Comparison of ENCODE assay signal across 9 cellular contexts in genomic region chr1:66732407-66733166, GRCh38. TPM values are rescaled to one million over a fixed set of nuclear protein-coding genes. Genes with fewer than 3 reads are reported as not detected.
DNase-seq lines count a peak whose midpoint lies in the region; ATAC-seq, FAIRE-seq and TF ChIP-seq lines count a peak whose summit lies in the region.
"Had no signal": no experiment of that assay in that cellular context is flagged by ENCODE, and none has a peak within 500 bp of the region (broad histone marks: within the 10 kb centered on the region; RNA-seq: fewer than 3 reads in every experiment).

No MANE protein-coding gene starts in this region.

- peak overlapping the region; percentile 36 for H3K4me2 ChIP-seq in DND-41 (ENCODE audit: insufficient read depth, low read length)
- peak overlapping the region; percentile 41 for H3K4me2 ChIP-seq in MM.1S (ENCODE audit: low read depth, low read length)
- H3K4me2 ChIP-seq in endothelial cell of umbilical vein (ENCODE audit: insufficient read depth, low read length) = peak overlapping the region; percentile 33

- TF ChIP-seq EP300 in sigmoid colon (IDR thresholded peaks at IDR 0.05) = no peak

- peak overlapping the region; percentile 56 for H2AFZ ChIP-seq in DND-41 (ENCODE audit: low read depth, low read length)
- peak overlapping the region; percentile 61; the same call in 1 of the 2 replicates for H2AFZ ChIP-seq in MM.1S (ENCODE audit: low read length)
- peak overlapping the region; percentile 38 for H2AFZ ChIP-seq in endothelial cell of umbilical vein (ENCODE audit: low read depth, low read length)

- ATAC-seq in DND-41 (ENCODE audit: insufficient read depth, low read depth) (no peak), GM21390 (IDR thresholded peaks at IDR 0.05; ENCODE audit: unreplicated experiment) (peak; percentile 66), omental fat pad (ENCODE audit: low FRiP score) (no peak), GM21528 (IDR thresholded peaks at IDR 0.05; ENCODE audit: low FRiP score, unreplicated experiment) (no peak)

- no peaks in the 10 kb centered on the region for H3K9me2 ChIP-seq in MM.1S (replicated peaks; ENCODE audit: insufficient read depth, low read length)

- peak; percentile 38 for FAIRE-seq in endothelial cell of umbilical vein (lab: Jason Lieb, UNC)
- FAIRE-seq: endometrium had no signal

- TF ChIP-seq POLR2A in endothelial cell of umbilical vein (IDR thresholded peaks at IDR 0.05; ENCODE audit: low read depth, low read length) (no peak), sigmoid colon (IDR thresholded peaks at IDR 0.05) (no peak)

- CTCF ChIA-PET in endothelial cell of umbilical vein (lab: Charles Lee) = interaction anchor here (0.6 to 3.1 kb wide), 35 partner anchors 7 to 481 kb away, joined by 3 to 38 read pairs (median 4); partner anchors contain the start of genes DYNLT5 and SGIP1

- POLR2A ChIA-PET in endothelial cell of umbilical vein (lab: Charles Lee) = no interaction called here

- H3K79me2 ChIP-seq in DND-41 (ENCODE audit: insufficient read depth, low read length) (no peaks in the 10 kb centered on the region), MM.1S (ENCODE audit: low read length) (no peaks in the 10 kb centered on the region), endothelial cell of umbilical vein (ENCODE audit: control insufficient read depth, insufficient read depth, low read length) (no peaks in the 10 kb centered on the region)

- H3K9me3 ChIP-seq in DND-41 (ENCODE audit: insufficient read depth, low read length, severe bottlenecking) = no peaks in the 10 kb centered on the region
- H3K9me3 ChIP-seq in MM.1S (replicated peaks; ENCODE audit: insufficient read depth, low read length) = no peaks in the 10 kb centered on the region
- H3K9me3 ChIP-seq in endothelial cell of umbilical vein (replicated peaks; ENCODE audit: control insufficient read depth, insufficient read depth, low read length) = no peaks in the 10 kb centered on the region
- H3K9me3 ChIP-seq in sigmoid colon = no peaks in the 10 kb centered on the region

- H3K9ac ChIP-seq in DND-41 (ENCODE audit: low read depth, low read length) = peak overlapping the region; percentile 40
- peak overlapping the region; percentile 11; the same call in 1 of the 2 replicates for H3K9ac ChIP-seq in MM.1S (ENCODE audit: low read length)
- H3K9ac ChIP-seq in endothelial cell of umbilical vein (replicated peaks; ENCODE audit: extremely low read depth, insufficient read depth, low read length) = peak overlapping the region; percentile 27

- H3K27me3 ChIP-seq in DND-41 (ENCODE audit: insufficient read depth, low read length, poor library complexity) (no peaks in the 10 kb centered on the region), MM.1S (replicated peaks; ENCODE audit: insufficient read depth, low read length) (no peaks in the 10 kb centered on the region), endothelial cell of umbilical vein (ENCODE audit: control insufficient read depth in 2 of 2, insufficient read depth in 2 of 2, low read length in 2 of 2) (no peaks in the 10 kb centered on the region), sigmoid colon (no peaks in the 10 kb centered on the region)

- H3K27ac ChIP-seq in DND-41 (ENCODE audit: low read length) = peak overlapping the region; percentile 84
- peak overlapping the region; percentile 53; the same call in 1 of the 2 replicates for H3K27ac ChIP-seq in MM.1S (ENCODE audit: low read length)
- peak overlapping the region; percentile 64 for H3K27ac ChIP-seq in endothelial cell of umbilical vein (ENCODE audit: insufficient read depth, low read depth, low read length)
- H3K27ac ChIP-seq in sigmoid colon = no peak overlapping the region

- dilution Hi-C loops in endothelial cell of umbilical vein (cut with MboI; ENCODE audit: extremely low pct_ligation_motif_present, low sequenced_read_pairs) = no loop called here

- no TSS peak for BruUV-seq in endothelial cell of umbilical vein (replicated peaks; lab: Mats Ljungman, UMichigan)

- intact Hi-C loops in endothelial cell of umbilical vein (cut with micrococcal nuclease) (no loop called here), sigmoid colon (cut with DNase I) (no loop called here)

- H3K4me3 ChIP-seq in DND-41 (ENCODE audit: low read depth in 1 of 2, low read length in 2 of 2) = no peak overlapping the region
- H3K4me3 ChIP-seq in MM.1S (ENCODE audit: low read length) = no peak overlapping the region; the same call in 1 of the 2 replicates
- no peak overlapping the region for H3K4me3 ChIP-seq in endothelial cell of umbilical vein (replicated peaks in 1 of 3; ENCODE audit: insufficient read depth in 1 of 3, low read depth in 1 of 3, low read length in 3 of 3)
- H3K4me3 ChIP-seq in sigmoid colon = no peak overlapping the region

- no peak for TF ChIP-seq CTCF in DND-41 (IDR thresholded peaks at IDR 0.05; ENCODE audit: borderline replicate concordance, extremely low read depth, low read length, poor library complexity, severe bottlenecking)
- no peak for TF ChIP-seq CTCF in MM.1S (IDR thresholded peaks at IDR 0.05; ENCODE audit: low read length)
- TF ChIP-seq CTCF in endothelial cell of umbilical vein (IDR thresholded peaks at IDR 0.05; ENCODE audit: extremely low read depth in 1 of 2, insufficient read depth in 1 of 2, low read depth in 1 of 2, low read length in 2 of 2) = no peak
- TF ChIP-seq CTCF in sigmoid colon (IDR thresholded peaks at IDR 0.05) = no peak
- TF ChIP-seq CTCF in omental fat pad (IDR thresholded peaks at IDR 0.05) = no peak

- H3K4me1 ChIP-seq in DND-41 (ENCODE audit: insufficient read depth, low read length) = peaks cover 62% of the 10 kb centered on the region
- peaks cover 31% of the 10 kb centered on the region for H3K4me1 ChIP-seq in MM.1S (ENCODE audit: low read length)
- H3K4me1 ChIP-seq in endothelial cell of umbilical vein (ENCODE audit: control insufficient read depth, extremely low read depth, insufficient read depth, low read length) = peaks cover 37% of the 10 kb centered on the region
- H3K4me1 ChIP-seq in sigmoid colon = no peaks in the 10 kb centered on the region

- 0 to 2% methylated on average over 1 of the region's 1 CpG for WGBS in sigmoid colon, 2 donors

- no peaks in the 10 kb centered on the region for H3K36me3 ChIP-seq in DND-41 (ENCODE audit: insufficient read depth, low read length)
- no peaks in the 10 kb centered on the region for H3K36me3 ChIP-seq in MM.1S (replicated peaks; ENCODE audit: insufficient read depth, low read length)
- H3K36me3 ChIP-seq in endothelial cell of umbilical vein (ENCODE audit: control insufficient read depth in 2 of 2, extremely low read depth in 1 of 2, insufficient read depth in 2 of 2, low read length in 2 of 2) = no peaks in the 10 kb centered on the region
- no peaks in the 10 kb centered on the region for H3K36me3 ChIP-seq in sigmoid colon

- no peaks in the 10 kb centered on the region for H4K20me1 ChIP-seq in DND-41 (ENCODE audit: insufficient read depth, low read length)
- no peaks in the 10 kb centered on the region for H4K20me1 ChIP-seq in MM.1S (ENCODE audit: insufficient read depth, low read length)
- no peaks in the 10 kb centered on the region for H4K20me1 ChIP-seq in endothelial cell of umbilical vein (replicated peaks; ENCODE audit: control insufficient read depth, extremely low read depth, insufficient read depth, low read length)

- peaks cover 12% of the 10 kb centered on the region; the same call in 1 of the 2 replicates for H3F3A ChIP-seq in MM.1S (ENCODE audit: insufficient read depth, low read length)

- no peaks in the 10 kb centered on the region for H3K9me1 ChIP-seq in endothelial cell of umbilical vein (replicated peaks; ENCODE audit: control insufficient read depth, extremely low read depth, insufficient read depth, low read length)

- DNase-seq in DND-41 = no peak
- DNase-seq in MM.1S = peak; percentile 79
- DNase-seq in endothelial cell of umbilical vein (ENCODE audit: low read depth, low spot score) = peak; percentile 64
- no peak for DNase-seq in sigmoid colon
- no peak for DNase-seq in omental fat pad (ENCODE audit: low spot score)
- DNase-seq in NCI-H524 (lab: John Stamatoyannopoulos, UW) = no peak

TF ChIP-seq in endothelial cell of umbilical vein, 7 proteins besides CTCF, POLR2A, EP300 and RAD21:
- TF ChIP-seq MYC (IDR thresholded peaks at IDR 0.05; ENCODE audit: low read depth, low read length) = no peak
- TF ChIP-seq FOS (IDR thresholded peaks at IDR 0.05; ENCODE audit: borderline replicate concordance, insufficient read depth, low read length) = peak; percentile 88
- TF ChIP-seq JUN (IDR thresholded peaks at IDR 0.05; ENCODE audit: borderline replicate concordance, insufficient read depth, insufficient read length, low read depth) = peak; percentile 19
- no peak for TF ChIP-seq POLR2AphosphoS5 (IDR thresholded peaks at IDR 0.05; ENCODE audit: insufficient read depth, low read depth, low read length)
- TF ChIP-seq EZH2 (IDR thresholded peaks at IDR 0.05; ENCODE audit: borderline replicate concordance, low read depth, low read length, severe bottlenecking) = no peak
- peak; percentile 49 for TF ChIP-seq GATA2 (IDR thresholded peaks at IDR 0.05; ENCODE audit: insufficient read depth, insufficient read length, low read depth, low read length)
- TF ChIP-seq MAX (IDR thresholded peaks at IDR 0.05; ENCODE audit: insufficient read depth, insufficient read length) = no peak

RNA-seq across cellular contexts. Expression of gene DYNLT5, which starts 19.7 kb away (rescaled TPM):
- 4.5 and 12.5 TPM in 2 replicates for total RNA-seq in endothelial cell of umbilical vein
- polyA plus RNA-seq in endothelial cell of umbilical vein = 3.1 and 4.0 TPM in 2 replicates
- 2.0 and 3.7 TPM in 2 replicates for polyA plus RNA-seq in endothelial cell of umbilical vein (2011; cell fraction: cytosol; rRNA removed)
- 40.9 and 51.1 TPM in 2 replicates for polyA plus RNA-seq in endothelial cell of umbilical vein (2011; cell fraction: nucleus; rRNA removed)
- polyA plus RNA-seq in endothelial cell of umbilical vein (2012) = 17.7 and 21.2 TPM in 2 replicates
- 4.1 and 8.1 TPM in 2 replicates for polyA minus RNA-seq in endothelial cell of umbilical vein
- not detected for polyA minus RNA-seq in endothelial cell of umbilical vein (2011; cell fraction: cytosol; rRNA and poly(A)+ RNA removed)
- 14.3 and 31.0 TPM in 2 replicates for polyA minus RNA-seq in endothelial cell of umbilical vein (2011; cell fraction: nucleus; rRNA and poly(A)+ RNA removed)
- total RNA-seq in sigmoid colon = 1 to 10 TPM in 1 of 4 donors, under 1 TPM in 3; 0.36 to 6.4 (median 0.66) TPM
- polyA plus RNA-seq in sigmoid colon = under 1 TPM in 2 of 3 donors, not detected in 1; 0.34 to 0.60 TPM
- 1 to 10 TPM in 3 of 4 donors, under 1 TPM in 1; 0.25 to 7.7 (median 4.1) TPM for total RNA-seq in omental fat pad

Comparison
In these comparisons a context has a peak if more than half of its experiments do, and no peak if none do; other contexts are left out.
1. DNase-seq: peak in MM.1S (single experiment) and endothelial cell of umbilical vein (single experiment); none in DND-41 (single experiment), sigmoid colon (single experiment), omental fat pad (single experiment) and NCI-H524 (0 of 2).
2. H3K27ac ChIP-seq: peak in DND-41 (single experiment), MM.1S (single experiment) and endothelial cell of umbilical vein (single experiment); none in sigmoid colon (0 of 4).
3. Peak in every context shown above with its lines, with median percentiles within 50 percentile points of each other: H2AFZ ChIP-seq, H3K4me2 ChIP-seq and H3K9ac ChIP-seq.